28 cellular contexts compared by ENCODE assay signal in the genomic region with DNA sequence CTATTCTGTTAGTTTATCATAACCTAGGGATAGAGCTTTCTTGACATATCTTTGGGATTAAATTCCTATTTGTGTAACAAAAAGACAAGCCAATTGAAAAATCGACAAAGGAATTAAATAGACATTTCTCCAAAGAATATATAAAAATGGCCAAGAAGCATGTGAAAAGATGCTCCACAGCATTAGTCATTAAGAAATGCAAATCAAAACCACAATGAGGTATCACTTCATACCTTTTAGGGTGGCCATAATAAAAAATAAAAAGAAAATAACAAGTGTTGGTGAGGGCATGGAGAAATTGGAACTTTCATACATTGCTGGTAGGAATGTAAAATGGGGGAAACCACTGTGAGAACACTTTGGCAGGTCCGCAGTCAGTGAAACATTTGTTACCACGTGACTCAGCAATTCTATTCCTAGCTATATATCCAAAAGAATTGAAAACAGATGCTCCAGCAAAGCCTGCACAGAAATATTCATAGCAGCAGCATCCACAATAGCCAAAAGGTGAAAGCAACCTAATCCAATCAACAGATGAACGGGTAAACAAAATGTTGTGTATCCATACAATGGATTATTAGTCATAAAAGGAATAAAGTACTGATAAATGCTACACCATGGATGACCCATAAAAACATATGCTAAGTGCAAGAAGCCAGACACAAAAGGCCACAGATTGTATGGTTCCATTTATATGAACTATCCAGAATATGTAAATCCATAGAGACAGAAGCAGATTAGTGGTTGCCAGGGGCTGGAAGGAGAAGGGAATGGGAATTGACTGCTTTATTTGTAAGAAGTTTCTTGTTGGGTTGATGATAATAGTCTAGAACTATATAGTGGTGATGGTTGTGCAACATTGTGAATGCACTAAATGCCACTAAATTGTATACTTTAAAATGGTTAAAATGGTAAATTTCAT. TPM values are rescaled to one million over a fixed set of nuclear protein-coding genes. Genes with fewer than 3 reads are reported as not detected.
A peak's percentile ranks its signal among the peaks of the same experiment; 100 is the strongest.
DNase-seq lines count a peak whose midpoint lies in the region; ATAC-seq, FAIRE-seq and TF ChIP-seq lines count a peak whose summit lies in the region.
"Had no signal": no experiment of that assay in that cellular context is flagged by ENCODE, and none has a peak within 500 bp of the region (broad histone marks: within the 10 kb centered on the region; RNA-seq: fewer than 3 reads in every experiment).

No MANE protein-coding gene starts in this region.

- TF ChIP-seq RAD21 in HepG2 (CRISPR knock-in tag; IDR thresholded peaks at IDR 0.05): no peak

- TF ChIP-seq CTCF in HepG2 (CRISPR knock-in tag; IDR thresholded peaks at IDR 0.05) (no peak), right lobe of liver (IDR thresholded peaks at IDR 0.05) (no peak), breast epithelium (IDR thresholded peaks at IDR 0.05) (no peak), Peyer's patch (IDR thresholded peaks at IDR 0.05) (no peak)

- H3K4me3 Mint-ChIP-seq in stimulated activated naive B cell treated with anti-CD40 and anti-IgM and Interleukin-4, amounts not matched to agents 10 μg/mL and 1 μg/mL and 100 μg/mL, for 72 hours: peak overlapping the region in 1 of 2 donors; percentile 22
- H3K4me3 Mint-ChIP-seq: activated CD4-positive, alpha-beta memory T cell treated with anti-CD3 and anti-CD28 coated beads for 36 hours; HFFc6; nephron progenitor cell had no signal

- H3K4me1 ChIP-seq in HepG2 (ENCODE audit: insufficient read depth, low read length): no peaks in the 10 kb centered on the region
- H3K4me1 ChIP-seq in right lobe of liver: no peaks in the 10 kb centered on the region
- no peaks in the 10 kb centered on the region for H3K4me1 ChIP-seq in adipocyte (ENCODE audit: control insufficient read depth, insufficient read depth, low read length)
- H3K4me1 ChIP-seq in breast epithelium: no peaks in the 10 kb centered on the region
- no peaks in the 10 kb centered on the region for H3K4me1 ChIP-seq in Peyer's patch
- H3K4me1 ChIP-seq: parathyroid adenoma had no signal

- H3K27ac Mint-ChIP-seq in stimulated activated naive B cell treated with anti-CD40 and anti-IgM and Interleukin-4, amounts not matched to agents 10 μg/mL and 1 μg/mL and 100 μg/mL, for 72 hours: peak overlapping the region; percentile 57
- H3K27ac Mint-ChIP-seq: activated CD4-positive, alpha-beta memory T cell treated with anti-CD3 and anti-CD28 coated beads for 36 hours; HFFc6 had no signal

- TF ChIP-seq EP300 in HepG2 (IDR thresholded peaks at IDR 0.05; ENCODE audit: low read depth in 2 of 2, low read length in 2 of 2) (no peak), HepG2 (CRISPR knock-in tag; IDR thresholded peaks at IDR 0.05; ENCODE audit: borderline replicate concordance) (no peak)

- H3K4me1 Mint-ChIP-seq in stimulated activated naive B cell treated with anti-CD40 and anti-IgM and Interleukin-4, amounts not matched to agents 10 μg/mL and 1 μg/mL and 100 μg/mL, for 72 hours: peaks cover 12 to 17% of the 10 kb centered on the region in 2 donors

- no peaks in the 10 kb centered on the region for H4K20me1 ChIP-seq in HepG2 (ENCODE audit: insufficient read depth, low read length)

- H3K9ac ChIP-seq in HepG2 (ENCODE audit: insufficient read depth, low read depth, low read length) (no peak overlapping the region), adipocyte (ENCODE audit: low read length) (no peak overlapping the region)
- H3K9ac ChIP-seq: parathyroid adenoma had no signal

- H3K27ac ChIP-seq in HepG2 (ENCODE audit: extremely low read length, insufficient read depth, low read length) (no peak overlapping the region), right lobe of liver (no peak overlapping the region), breast epithelium (no peak overlapping the region), Peyer's patch (no peak overlapping the region)
- H3K27ac ChIP-seq: HL-60, parathyroid adenoma, WERI-Rb-1 had no signal

- no peaks in the 10 kb centered on the region for H3K79me2 ChIP-seq in HepG2 (ENCODE audit: insufficient read depth, low read length)
- H3K79me2 ChIP-seq: parathyroid adenoma had no signal

- DNase-seq in HepG2 (ENCODE audit: low spot score) (no peak), right lobe of liver (no peak), HS-5 (ENCODE audit: low read depth) (peak; percentile 0), adipocyte (ENCODE audit: low read depth) (peak; percentile 39), breast epithelium (ENCODE audit: low spot score in 2 of 2) (no peak), RCC 7860 (ENCODE audit: low spot score) (no peak), Peyer's patch (no peak)
- no peak for DNase-seq in stimulated activated naive B cell treated with anti-CD40 and anti-IgM and Interleukin-4, amounts not matched to agents 10 μg/mL and 1 μg/mL and 100 μg/mL, for 72 hours
- DNase-seq: activated CD4-positive, alpha-beta memory T cell treated with anti-CD3 and anti-CD28 coated beads for 36 hours; activated T-cell treated with anti-CD3 and anti-CD28 coated beads for 4 hours; aorta; central memory CD4-positive, alpha-beta T cell; DMS79; dorsolateral prefrontal cortex; foreskin melanocyte; HFFc6; islet precursor cell; MM.1S; NCI-H1417 treated with DMSO at 0.1 percent for 48 hours; NCI-H510A; nephron progenitor cell; right cardiac atrium; substantia nigra; WERI-Rb-1 had no signal

- H3K4me3 ChIP-seq in HepG2 (replicated peaks in 1 of 3; ENCODE audit: insufficient read depth in 1 of 3, low read depth in 2 of 3, low read length in 3 of 3): no peak overlapping the region
- no peak overlapping the region for H3K4me3 ChIP-seq in right lobe of liver
- H3K4me3 ChIP-seq in adipocyte (ENCODE audit: low read length): no peak overlapping the region
- no peak overlapping the region for H3K4me3 ChIP-seq in breast epithelium
- no peak overlapping the region for H3K4me3 ChIP-seq in Peyer's patch
- H3K4me3 ChIP-seq: dorsolateral prefrontal cortex had no signal

- intact Hi-C loops in HepG2 (cut with micrococcal nuclease; ENCODE audit: unreplicated experiment): no loop called here
- intact Hi-C loops in right lobe of liver (cut with DNase I): no loop called here
- intact Hi-C loops in breast epithelium (cut with DNase I; ENCODE audit: low total_unique reads): loop anchor here (10.0 kb wide), 1 partner anchor 91 kb away; no protein-coding TSS in a partner anchor

- H2AFZ ChIP-seq in HepG2 (ENCODE audit: low read length): no peak overlapping the region
- H2AFZ ChIP-seq: parathyroid adenoma had no signal

- H3K36me3 ChIP-seq in HepG2 (replicated peaks in 1 of 2; ENCODE audit: control insufficient read depth in 1 of 2, insufficient read depth in 2 of 2, low read length in 2 of 2) (no peaks in the 10 kb centered on the region), right lobe of liver (no peaks in the 10 kb centered on the region), adipocyte (ENCODE audit: control insufficient read depth, insufficient read depth, low read length, severe bottlenecking) (no peaks in the 10 kb centered on the region), breast epithelium (no peaks in the 10 kb centered on the region), Peyer's patch (no peaks in the 10 kb centered on the region)
- H3K36me3 ChIP-seq: WERI-Rb-1 had no signal

- ATAC-seq in HepG2 (no peak), right lobe of liver (no peak)
- ATAC-seq in stimulated activated naive B cell treated with anti-CD40 and anti-IgM and Interleukin-4, amounts not matched to agents 10 μg/mL and 1 μg/mL and 100 μg/mL, for 72 hours (replicated peaks): peak; percentile 49 to 58

- no peak for TF ChIP-seq POLR2A in HepG2 (IDR thresholded peaks at IDR 0.05; ENCODE audit: insufficient read depth in 1 of 2, low read depth in 2 of 2, low read length in 2 of 2)
- TF ChIP-seq POLR2A in right lobe of liver (IDR thresholded peaks at IDR 0.05): no peak
- TF ChIP-seq POLR2A in breast epithelium (IDR thresholded peaks at IDR 0.05): no peak
- TF ChIP-seq POLR2A in Peyer's patch (IDR thresholded peaks at IDR 0.05): no peak

- in situ Hi-C loops in HepG2 (cut with HindIII; ENCODE audit: extremely low pct_ligation_motif_present, low pct_unique_long_range_greater_than_20kb): no loop called here

- no peak overlapping the region for H3K4me2 ChIP-seq in HepG2 (ENCODE audit: low read depth, low read length)

- H3K27me3 Mint-ChIP-seq in stimulated activated naive B cell treated with anti-CD40 and anti-IgM and Interleukin-4, amounts not matched to agents 10 μg/mL and 1 μg/mL and 100 μg/mL, for 72 hours: no peaks in the 10 kb centered on the region

- POLR2A ChIA-PET in HepG2 (lab: Yijun Ruan, JAX): no interaction called here

- H3K9me3 ChIP-seq in HepG2 (ENCODE audit: low read length) (no peaks in the 10 kb centered on the region), right lobe of liver (no peaks in the 10 kb centered on the region), adipocyte (ENCODE audit: control insufficient read depth, low read length) (no peaks in the 10 kb centered on the region), breast epithelium (no peaks in the 10 kb centered on the region), Peyer's patch (no peaks in the 10 kb centered on the region)

- WGBS in HepG2 (ENCODE audit: low lambda C conversion rate): 10% methylated on average over 4 of the region's 4 CpGs
- WGBS in right lobe of liver (ENCODE audit: insufficient coverage, low coverage, low lambda C conversion rate, missing lambda C conversion rate): 67% methylated on average over 4 of the region's 4 CpGs

- H3K9me3 Mint-ChIP-seq in stimulated activated naive B cell treated with anti-CD40 and anti-IgM and Interleukin-4, amounts not matched to agents 10 μg/mL and 1 μg/mL and 100 μg/mL, for 72 hours: peaks cover 0 to 2% of the 10 kb centered on the region in 2 donors
- H3K9me3 Mint-ChIP-seq: activated CD4-positive, alpha-beta memory T cell treated with anti-CD3 and anti-CD28 coated beads for 36 hours; HFFc6; nephron progenitor cell had no signal

- H3K27me3 ChIP-seq in HepG2 (ENCODE audit: control insufficient read depth in 1 of 2, insufficient read depth in 2 of 2, low read length in 2 of 2): no peaks in the 10 kb centered on the region
- peaks cover 0 to 4% of the 10 kb centered on the region in 2 donors for H3K27me3 ChIP-seq in right lobe of liver
- H3K27me3 ChIP-seq in adipocyte (replicated peaks; ENCODE audit: control insufficient read depth, insufficient read depth, low read length): no peaks in the 10 kb centered on the region
- no peaks in the 10 kb centered on the region for H3K27me3 ChIP-seq in breast epithelium
- no peaks in the 10 kb centered on the region for H3K27me3 ChIP-seq in Peyer's patch

- H3K36me3 Mint-ChIP-seq in stimulated activated naive B cell treated with anti-CD40 and anti-IgM and Interleukin-4, amounts not matched to agents 10 μg/mL and 1 μg/mL and 100 μg/mL, for 72 hours: no peaks in the 10 kb centered on the region
- H3K36me3 Mint-ChIP-seq: activated CD4-positive, alpha-beta memory T cell treated with anti-CD3 and anti-CD28 coated beads for 36 hours had no signal

- CTCF ChIA-PET in HepG2 (lab: Yijun Ruan, JAX; ENCODE audit: low intra/inter-chr PET ratio, low total read pairs): no interaction called here

- FAIRE-seq in HepG2 (lab: Jason Lieb, UNC): no peak
- no peak for FAIRE-seq in RCC 7860 (lab: Jason Lieb, UNC)

- no TSS peak for BruUV-seq in HepG2 (replicated peaks; lab: Mats Ljungman, UMichigan)

RNA-seq across cellular contexts. Expression of a gene that starts 20.6 kb away (rescaled TPM):
- total RNA-seq in HepG2 (2016; rRNA removed; fragmentation: Illumina TruSeq; extraction: Trizol): not detected in 2 replicates
- total RNA-seq in HepG2 (2016; cell fraction: cytosol; rRNA removed; fragmentation: Illumina TruSeq; extraction: Trizol; ENCODE audit: low read depth): not detected in 2 replicates
- total RNA-seq in HepG2 (2016; cell fraction: insoluble cytoplasmic fraction; rRNA removed; fragmentation: Illumina TruSeq; extraction: Trizol): not detected in 2 replicates
- total RNA-seq in HepG2 (2016; cell fraction: membrane; rRNA removed; fragmentation: Illumina TruSeq; extraction: Trizol): not detected in 2 replicates
- not detected in 2 replicates for total RNA-seq in HepG2 (2016; cell fraction: nucleus; rRNA removed; fragmentation: Illumina TruSeq; extraction: Trizol)
- polyA plus RNA-seq in HepG2 (2011; rRNA removed): not detected in 2 replicates
- polyA plus RNA-seq in HepG2 (2011; cell fraction: cytosol; rRNA removed): not detected in 2 replicates
- not detected in 2 replicates for polyA plus RNA-seq in HepG2 (2011; cell fraction: nucleus; rRNA removed)
- polyA plus RNA-seq in HepG2 (2012): not detected in 2 replicates
- not detected in 2 replicates for polyA plus RNA-seq in HepG2 (2016; cell fraction: cytosol; fragmentation: Illumina TruSeq; extraction: Trizol; ENCODE audit: low read depth)
- not detected in 2 replicates for polyA plus RNA-seq in HepG2 (2016; cell fraction: insoluble cytoplasmic fraction; fragmentation: Illumina TruSeq; extraction: Trizol; ENCODE audit: low read depth)
- polyA plus RNA-seq in HepG2 (2016; cell fraction: membrane; fragmentation: Illumina TruSeq; extraction: Trizol; ENCODE audit: low read depth): not detected in 2 replicates
- polyA plus RNA-seq in HepG2 (2016; cell fraction: nucleus; fragmentation: Illumina TruSeq; extraction: Trizol; ENCODE audit: insufficient read depth, low read depth): not detected in 2 replicates
- not detected in 2 replicates for polyA minus RNA-seq in HepG2 (2011; rRNA and poly(A)+ RNA removed; ENCODE audit: low replicate concordance)
- not detected in 2 replicates for polyA minus RNA-seq in HepG2 (2011; cell fraction: cytosol; rRNA and poly(A)+ RNA removed)
- polyA minus RNA-seq in HepG2 (2011; cell fraction: nucleus; rRNA and poly(A)+ RNA removed): not detected in 2 replicates
- not detected for total RNA-seq in right lobe of liver
- total RNA-seq in breast epithelium: 1 to 10 TPM in 1 of 3 donors, under 1 TPM in 1, not detected in 1; 0.59 to 4.9 TPM
- total RNA-seq in Peyer's patch: not detected
- total RNA-seq: HFFc6 had no signal
- polyA plus RNA-seq: aorta, BJ, liver had no signal

RNA-seq across cellular contexts. Expression of a gene that starts 45.0 kb away (rescaled TPM):
- total RNA-seq in HepG2 (2016; rRNA removed; fragmentation: Illumina TruSeq; extraction: Trizol) (44.0 and 46.3 TPM in 2 replicates), right lobe of liver (10 to 100 TPM; 23.7 to 36.6 (median 27.8) TPM), breast epithelium (10 to 100 TPM; 48.5 to 92.3 (median 68.5) TPM), Peyer's patch (10 to 100 TPM; 15.6 to 47.9 (median 17.6) TPM)
- 8.7 and 9.7 TPM in 2 replicates for total RNA-seq in HepG2 (2016; cell fraction: cytosol; rRNA removed; fragmentation: Illumina TruSeq; extraction: Trizol; ENCODE audit: low read depth)
- 41.7 and 51.3 TPM in 2 replicates for total RNA-seq in HepG2 (2016; cell fraction: insoluble cytoplasmic fraction; rRNA removed; fragmentation: Illumina TruSeq; extraction: Trizol)
- total RNA-seq in HepG2 (2016; cell fraction: membrane; rRNA removed; fragmentation: Illumina TruSeq; extraction: Trizol): 45.9 and 47.6 TPM in 2 replicates
- 35.5 and 44.2 TPM in 2 replicates for total RNA-seq in HepG2 (2016; cell fraction: nucleus; rRNA removed; fragmentation: Illumina TruSeq; extraction: Trizol)
- polyA plus RNA-seq in HepG2 (2011; rRNA removed): 28.0 and 30.5 TPM in 2 replicates
- 11.2 and 14.7 TPM in 2 replicates for polyA plus RNA-seq in HepG2 (2011; cell fraction: cytosol; rRNA removed)
- 33.2 and 46.3 TPM in 2 replicates for polyA plus RNA-seq in HepG2 (2011; cell fraction: nucleus; rRNA removed)
- polyA plus RNA-seq in HepG2 (2012): 28.8 and 47.8 TPM in 2 replicates
- 8.6 and 9.9 TPM in 2 replicates for polyA plus RNA-seq in HepG2 (2016; cell fraction: cytosol; fragmentation: Illumina TruSeq; extraction: Trizol; ENCODE audit: low read depth)
- polyA plus RNA-seq in HepG2 (2016; cell fraction: insoluble cytoplasmic fraction; fragmentation: Illumina TruSeq; extraction: Trizol; ENCODE audit: low read depth): 49.7 and 50.7 TPM in 2 replicates
- 28.7 and 33.7 TPM in 2 replicates for polyA plus RNA-seq in HepG2 (2016; cell fraction: membrane; fragmentation: Illumina TruSeq; extraction: Trizol; ENCODE audit: low read depth)
- 66.4 and 66.5 TPM in 2 replicates for polyA plus RNA-seq in HepG2 (2016; cell fraction: nucleus; fragmentation: Illumina TruSeq; extraction: Trizol; ENCODE audit: insufficient read depth, low read depth)
- polyA minus RNA-seq in HepG2 (2011; rRNA and poly(A)+ RNA removed; ENCODE audit: low replicate concordance): 43.5 and 48.7 TPM in 2 replicates
- 26.1 TPM in 2 replicates for polyA minus RNA-seq in HepG2 (2011; cell fraction: cytosol; rRNA and poly(A)+ RNA removed)
- polyA minus RNA-seq in HepG2 (2011; cell fraction: nucleus; rRNA and poly(A)+ RNA removed): 33.6 and 33.9 TPM in 2 replicates

RNA-seq across cellular contexts. Expression of a gene that starts 49.7 kb away (rescaled TPM):
- total RNA-seq in HepG2 (2016; rRNA removed; fragmentation: Illumina TruSeq; extraction: Trizol) (54.4 and 56.8 TPM in 2 replicates), right lobe of liver (10 to 100 TPM; 23.2 to 39.0 (median 32.0) TPM), breast epithelium (10 to 100 TPM; 30.1 to 51.4 (median 35.7) TPM), Peyer's patch (100 to 1,000 TPM in 1 of 4 donors, 10 to 100 TPM in 3; 23.0 to 113 (median 36.6) TPM)
- total RNA-seq in HepG2 (2016; cell fraction: cytosol; rRNA removed; fragmentation: Illumina TruSeq; extraction: Trizol; ENCODE audit: low read depth): 15.2 and 17.8 TPM in 2 replicates
- total RNA-seq in HepG2 (2016; cell fraction: insoluble cytoplasmic fraction; rRNA removed; fragmentation: Illumina TruSeq; extraction: Trizol): 55.9 and 59.6 TPM in 2 replicates
- 24.8 and 25.2 TPM in 2 replicates for total RNA-seq in HepG2 (2016; cell fraction: membrane; rRNA removed; fragmentation: Illumina TruSeq; extraction: Trizol)
- total RNA-seq in HepG2 (2016; cell fraction: nucleus; rRNA removed; fragmentation: Illumina TruSeq; extraction: Trizol): 58.2 and 59.9 TPM in 2 replicates
- 32.5 and 38.7 TPM in 2 replicates for polyA plus RNA-seq in HepG2 (2011; rRNA removed)
- polyA plus RNA-seq in HepG2 (2011; cell fraction: cytosol; rRNA removed): 13.0 and 16.4 TPM in 2 replicates
- 32.4 and 40.5 TPM in 2 replicates for polyA plus RNA-seq in HepG2 (2011; cell fraction: nucleus; rRNA removed)
- 26.8 and 37.6 TPM in 2 replicates for polyA plus RNA-seq in HepG2 (2012)
- polyA plus RNA-seq in HepG2 (2016; cell fraction: cytosol; fragmentation: Illumina TruSeq; extraction: Trizol; ENCODE audit: low read depth): 16.4 and 19.0 TPM in 2 replicates
- 54.7 and 56.3 TPM in 2 replicates for polyA plus RNA-seq in HepG2 (2016; cell fraction: insoluble cytoplasmic fraction; fragmentation: Illumina TruSeq; extraction: Trizol; ENCODE audit: low read depth)
- 20.1 and 20.4 TPM in 2 replicates for polyA plus RNA-seq in HepG2 (2016; cell fraction: membrane; fragmentation: Illumina TruSeq; extraction: Trizol; ENCODE audit: low read depth)
- 76.7 and 77.8 TPM in 2 replicates for polyA plus RNA-seq in HepG2 (2016; cell fraction: nucleus; fragmentation: Illumina TruSeq; extraction: Trizol; ENCODE audit: insufficient read depth, low read depth)
- 3.1 and 6.1 TPM in 2 replicates for polyA minus RNA-seq in HepG2 (2011; rRNA and poly(A)+ RNA removed; ENCODE audit: low replicate concordance)
- polyA minus RNA-seq in HepG2 (2011; cell fraction: cytosol; rRNA and poly(A)+ RNA removed): 3.3 and 8.5 TPM in 2 replicates
- polyA minus RNA-seq in HepG2 (2011; cell fraction: nucleus; rRNA and poly(A)+ RNA removed): 35.2 and 36.6 TPM in 2 replicates

Comparison
In these comparisons a context has a peak if more than half of its experiments do, and no peak if none do; other contexts are left out.
1. ATAC-seq: peak in stimulated activated naive B cell treated with anti-CD40 and anti-IgM and Interleukin-4, amounts not matched to agents 10 μg/mL and 1 μg/mL and 100 μg/mL, for 72 hours (2 of 2); none in HepG2 (single experiment) and right lobe of liver (0 of 4).
2. DNase-seq: peak in HS-5 (single experiment) and adipocyte (single experiment); none in HepG2 (single experiment), right lobe of liver (0 of 3), stimulated activated naive B cell treated with anti-CD40 and anti-IgM and Interleukin-4, amounts not matched to agents 10 μg/mL and 1 μg/mL and 100 μg/mL, for 72 hours (single experiment), breast epithelium (0 of 2), RCC 7860 (single experiment) and Peyer's patch (0 of 3).